ENCODE assay signal across 8 cellular contexts in the genomic region with DNA sequence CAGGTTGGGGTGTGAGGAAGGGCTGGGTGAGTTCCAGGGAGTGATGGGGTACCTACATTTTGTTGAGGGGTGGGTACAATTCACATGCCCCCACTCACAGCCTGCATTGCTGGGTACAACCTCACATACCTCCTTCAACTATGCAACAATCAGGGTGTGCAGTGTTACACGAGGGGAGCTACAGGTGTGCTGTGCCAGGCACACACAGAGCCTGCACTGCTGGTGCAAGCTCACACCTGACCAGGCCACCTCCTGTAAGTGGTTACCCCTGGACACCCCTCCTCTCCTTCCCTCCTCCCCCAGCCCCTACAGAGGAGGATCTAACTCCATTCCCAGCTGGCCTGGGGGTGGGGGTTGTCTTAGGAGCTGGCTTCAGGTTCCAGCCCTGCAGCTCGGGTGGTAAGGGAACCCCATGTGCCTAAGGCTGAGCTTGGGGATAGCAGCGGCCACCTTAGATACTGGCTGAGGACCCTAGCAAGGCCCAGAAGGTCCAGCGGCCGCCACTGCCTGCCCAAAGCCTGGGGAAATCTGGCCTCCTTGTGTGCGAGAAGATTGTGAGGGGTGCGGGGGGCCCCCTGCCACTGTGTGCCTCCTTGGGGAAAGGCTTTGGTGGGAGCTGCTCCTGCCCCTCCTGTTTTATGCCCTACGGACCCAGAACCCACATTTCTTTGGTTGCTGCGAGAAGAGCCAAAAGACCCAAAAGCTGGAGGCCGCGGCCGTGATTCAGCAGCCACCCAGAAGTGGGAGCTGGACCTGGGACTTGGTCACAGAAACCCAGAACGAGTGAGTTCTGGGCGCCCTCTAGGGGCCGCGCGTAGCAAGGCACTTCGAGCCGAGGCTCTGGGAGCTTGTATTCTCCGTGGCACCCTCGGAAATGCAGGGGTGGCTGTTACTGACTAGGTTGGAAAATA. TPM values are rescaled to one million over a fixed set of nuclear protein-coding genes. Genes with fewer than 3 reads are reported as not detected.
DNase-seq lines count a peak whose midpoint lies in the region; ATAC-seq and TF ChIP-seq lines count a peak whose summit lies in the region.

No MANE protein-coding gene starts in this region.

- intact Hi-C loops in left colon (cut with DNase I, micrococcal nuclease), result loop anchor here (5.0 to 10.0 kb wide), 2 partner anchors 45 to 47 kb away; no protein-coding TSS in a partner anchor

- ATAC-seq in HG02798 (IDR thresholded peaks at IDR 0.05; ENCODE audit: poor library complexity, unreplicated experiment) (peak; percentile 76), left colon (peak; percentile 95), HG02973 (IDR thresholded peaks at IDR 0.05; ENCODE audit: unreplicated experiment) (no peak)

- TF ChIP-seq CTCF in cardiac fibroblast (IDR thresholded peaks at IDR 0.05; ENCODE audit: low read depth, low read length), result peak; percentile 98

- no peak overlapping the region for H3K4me3 ChIP-seq in cardiac fibroblast (replicated peaks in 1 of 2; ENCODE audit: low read depth in 2 of 2, low read length in 2 of 2)

- DNase-seq in DMS79 (lab: John Stamatoyannopoulos, UW) (peak; percentile 40), NCI-H446 (lab: John Stamatoyannopoulos, UW) (peak; percentile 65 to 77), cardiac fibroblast (ENCODE audit: low read depth in 2 of 2) (peak; percentile 85 to 86), left colon (peak; percentile 56 to 83)
- peak; percentile 79 for DNase-seq in activated CD4-positive, CD25-positive, alpha-beta regulatory T cell treated with anti-CD3 and anti-CD28 coated beads, Interleukin-2, amount 50 U/mL, for 72 hours
- peak; percentile 77 for DNase-seq in stimulated activated CD4-positive, alpha-beta T cell treated with anti-CD3 and anti-CD28 coated beads, Interleukin-2, amount 100 ng/mL, for 4 hours (ENCODE audit: low read depth)

RNA-seq across cellular contexts. Expression of gene TLX1, which starts 10.8 kb away (rescaled TPM):
- 1 to 10 TPM in 1 of 2 donors, under 1 TPM in 1; 0.12 to 1.7 TPM for total RNA-seq in left colon
